ENCODE assay signal across 12 cellular contexts in genomic region chr2:98457045-98457696, GRCh38. TPM values are rescaled to one million over a fixed set of nuclear protein-coding genes. Genes with fewer than 3 reads are reported as not detected.
DNase-seq lines count a peak whose midpoint lies in the region; ATAC-seq and TF ChIP-seq lines count a peak whose summit lies in the region.
"Had no signal": no experiment of that assay in that cellular context is flagged by ENCODE, and none has a peak within 500 bp of the region (broad histone marks: within the 10 kb centered on the region; RNA-seq: fewer than 3 reads in every experiment).

No MANE protein-coding gene starts in this region.

- DNase-seq in A172 (ENCODE audit: low spot score) (peak; percentile 72), GM04503 (ENCODE audit: low read depth) (peak; percentile 97), foreskin keratinocyte (peak; percentile 50 to 82), HT-29 (ENCODE audit: low spot score) (no peak), NCI-H2081 (lab: John Stamatoyannopoulos, UW) (no peak), NCI-H510A treated with DMSO at 0.1 percent for 48 hours (lab: John Stamatoyannopoulos, UW) (no peak), UCSD-AML1 (lab: John Stamatoyannopoulos, UW; ENCODE audit: unreplicated experiment) (no peak)
- DNase-seq in activated CD8-positive, alpha-beta T cell treated with anti-CD3 and anti-CD28 coated beads for 36 hours: no peak
- DNase-seq: activated CD8-positive, alpha-beta memory T cell treated with anti-CD3 and anti-CD28 coated beads, Interleukin-2, amount 50 U/mL, for 4 hours; NK-92 treated with Interleukin-12 subunit alpha and Interleukin-12 subunit beta, amount 100 ng/mL, for 24 hours; nucleus accumbens had no signal

- intact Hi-C loops in activated CD8-positive, alpha-beta T cell treated with anti-CD3 and anti-CD28 coated beads for 36 hours (cut with micrococcal nuclease): no loop called here

- no peaks in the 10 kb centered on the region for H3K27me3 Mint-ChIP-seq in activated CD8-positive, alpha-beta T cell treated with anti-CD3 and anti-CD28 coated beads for 36 hours
- H3K27me3 Mint-ChIP-seq: stimulated activated memory B cell treated with anti-CD40 and anti-IgM and Interleukin-4, amounts not matched to agents 10 μg/mL and 1 μg/mL and 100 μg/mL, for 72 hours had no signal

- H3K36me3 Mint-ChIP-seq in activated CD8-positive, alpha-beta T cell treated with anti-CD3 and anti-CD28 coated beads for 36 hours (ENCODE audit: low read depth): peaks cover 18% of the 10 kb centered on the region
- H3K36me3 Mint-ChIP-seq: stimulated activated memory B cell treated with anti-CD40 and anti-IgM and Interleukin-4, amounts not matched to agents 10 μg/mL and 1 μg/mL and 100 μg/mL, for 72 hours had no signal

- H3K4me1 ChIP-seq in foreskin keratinocyte: peaks cover 4% of the 10 kb centered on the region

- no peaks in the 10 kb centered on the region for H3K9me3 Mint-ChIP-seq in activated CD8-positive, alpha-beta T cell treated with anti-CD3 and anti-CD28 coated beads for 36 hours
- H3K9me3 Mint-ChIP-seq: stimulated activated memory B cell treated with anti-CD40 and anti-IgM and Interleukin-4, amounts not matched to agents 10 μg/mL and 1 μg/mL and 100 μg/mL, for 72 hours had no signal

- POLR2A ChIA-PET in activated CD8-positive, alpha-beta T cell treated with anti-CD3 and anti-CD28 coated beads for 36 hours (lab: Charles Lee): interaction anchor here (1.1 to 3.3 kb wide), 5 partner anchors 9 to 25 kb away, joined by 3 to 10 read pairs (median 3); no protein-coding TSS in a partner anchor

- H3K27ac ChIP-seq in foreskin keratinocyte: peak overlapping the region; percentile 74

- no peak for TF ChIP-seq CTCF in activated CD8-positive, alpha-beta T cell treated with anti-CD3 and anti-CD28 coated beads for 36 hours (IDR thresholded peaks at IDR 0.05)
- no peak for TF ChIP-seq CTCF in foreskin keratinocyte (conservative IDR thresholded peaks at IDR 0.05)

- H3K27me3 ChIP-seq in foreskin keratinocyte: no peaks in the 10 kb centered on the region

- no peak for ATAC-seq in activated CD8-positive, alpha-beta T cell treated with anti-CD3 and anti-CD28 coated beads for 36 hours
- peak; percentile 79 for ATAC-seq in foreskin keratinocyte
- ATAC-seq: stimulated activated memory B cell treated with anti-CD40 and anti-IgM and Interleukin-4, amounts not matched to agents 10 μg/mL and 1 μg/mL and 100 μg/mL, for 72 hours had no signal

- H3K4me1 Mint-ChIP-seq in activated CD8-positive, alpha-beta T cell treated with anti-CD3 and anti-CD28 coated beads for 36 hours (ENCODE audit: low read depth): peaks cover 95% of the 10 kb centered on the region

- CTCF ChIA-PET in activated CD8-positive, alpha-beta T cell treated with anti-CD3 and anti-CD28 coated beads for 36 hours (lab: Charles Lee): interaction anchor here (0.7 to 3.9 kb wide), 9 partner anchors 9 to 61 kb away, joined by 3 to 19 read pairs (median 4); no protein-coding TSS in a partner anchor

- H3K4me3 Mint-ChIP-seq in activated CD8-positive, alpha-beta T cell treated with anti-CD3 and anti-CD28 coated beads for 36 hours: no peak overlapping the region
- H3K4me3 Mint-ChIP-seq: stimulated activated memory B cell treated with anti-CD40 and anti-IgM and Interleukin-4, amounts not matched to agents 10 μg/mL and 1 μg/mL and 100 μg/mL, for 72 hours had no signal

- H3K27ac Mint-ChIP-seq in activated CD8-positive, alpha-beta T cell treated with anti-CD3 and anti-CD28 coated beads for 36 hours: peak overlapping the region; percentile 76
- H3K27ac Mint-ChIP-seq: stimulated activated memory B cell treated with anti-CD40 and anti-IgM and Interleukin-4, amounts not matched to agents 10 μg/mL and 1 μg/mL and 100 μg/mL, for 72 hours had no signal

RNA-seq across cellular contexts. Expression of gene INPP4A, which starts 12.5 kb away (rescaled TPM):
- 19.7 and 22.0 TPM in 2 replicates for total RNA-seq in A172 (2014; rRNA removed; shearing (Covaris generic))
- 10 to 100 TPM; 46.7 to 46.9 TPM for total RNA-seq in activated CD8-positive, alpha-beta T cell treated with anti-CD3 and anti-CD28 coated beads for 36 hours
- 12.4 and 13.1 TPM in 2 replicates for total RNA-seq in foreskin keratinocyte
- polyA plus RNA-seq in foreskin keratinocyte: 2.9 and 3.0 TPM in 2 replicates
- total RNA-seq in HT-29 (2014; rRNA removed; shearing (Covaris generic)): 9.9 and 11.5 TPM in 2 replicates

Comparison
In these comparisons a context has a peak if more than half of its experiments do, and no peak if none do; other contexts are left out.
1. DNase-seq: peak in A172 (single experiment), GM04503 (single experiment) and foreskin keratinocyte (2 of 2); none in activated CD8-positive, alpha-beta T cell treated with anti-CD3 and anti-CD28 coated beads for 36 hours (single experiment), HT-29 (single experiment), NCI-H2081 (0 of 2), NCI-H510A treated with DMSO at 0.1 percent for 48 hours (single experiment) and UCSD-AML1 (single experiment).